In genomic region chr5:160873560-160874200, GRCh38 we compare ENCODE assay signal across 9 cellular contexts. TPM values are rescaled to one million over a fixed set of nuclear protein-coding genes. Genes with fewer than 3 reads are reported as not detected.
"Had no signal": no experiment of that assay in that cellular context is flagged by ENCODE, and none has a peak within 500 bp of the region (broad histone marks: within the 10 kb centered on the region; RNA-seq: fewer than 3 reads in every experiment).

No MANE protein-coding gene starts in this region.

RNA-seq across cellular contexts. Expression of gene ATP10B, which starts 21.7 kb away (rescaled TPM):
- total RNA-seq: activated CD4-positive, alpha-beta T cell treated with anti-CD3 and anti-CD28 coated beads, Interleukin-2, amount 10 ng/mL, durations not matched to agents 7 days and 5 days; activated CD8-positive, alpha-beta T cell treated with anti-CD3 and anti-CD28 coated beads, Interleukin-2, amount 10 ng/mL, durations not matched to agents 7 days and 5 days; activated naive CD8-positive, alpha-beta T cell treated with anti-CD3 and anti-CD28 coated beads, Interleukin-2, amount 10 ng/mL, durations not matched to agents 7 days and 5 days; activated T-helper 2 cell treated with anti-CD3 and anti-CD28 coated beads, Interferon-gamma antibody, Interleukin-2, Interleukin-4, amounts not matched to agents 10 μg/mL and 5 μg/mL and 100 μg/mL, durations not matched to agents 14 hours and 24 hours and 36 hours; left ventricle myocardium inferior; natural killer cell treated with Interleukin-12 subunit alpha and Interleukin-12 subunit beta and Interleukin-15 and Interleukin-18, amount 100 ng/mL, for 72 hours; osteoblast; SJSA1; upper lobe of right lung had no signal
